In the genomic region with DNA sequence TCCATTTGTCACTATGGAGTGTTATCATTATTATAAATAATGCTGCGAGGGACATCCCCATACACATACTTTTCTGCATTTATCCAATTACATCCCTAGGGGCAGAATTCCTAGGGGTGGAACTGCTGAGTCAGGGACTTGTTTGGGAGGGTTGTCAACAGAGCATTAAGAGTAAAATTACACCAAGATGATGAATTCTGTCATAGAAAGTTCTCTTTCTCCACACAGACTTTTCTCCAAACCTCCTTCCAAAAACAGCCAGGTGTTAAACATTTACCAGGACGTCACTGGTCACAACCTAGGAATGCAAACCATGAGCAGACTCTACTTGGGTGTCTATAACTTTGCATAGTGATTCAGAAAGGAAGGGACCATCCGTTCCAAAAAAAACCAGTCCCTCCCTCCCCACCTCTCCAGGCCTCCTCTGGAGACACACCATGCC, we compare ENCODE assay signal across 10 cellular contexts. TPM values are rescaled to one million over a fixed set of nuclear protein-coding genes. Genes with fewer than 3 reads are reported as not detected.
DNase-seq lines count a peak whose midpoint lies in the region; FAIRE-seq and TF ChIP-seq lines count a peak whose summit lies in the region.
"Had no signal": no experiment of that assay in that cellular context is flagged by ENCODE, and none has a peak within 500 bp of the region (broad histone marks: within the 10 kb centered on the region; RNA-seq: fewer than 3 reads in every experiment).

No MANE protein-coding gene starts in this region.

- no peak overlapping the region for H2AFZ ChIP-seq in keratinocyte (ENCODE audit: control insufficient read depth, low read length)

- no peaks in the 10 kb centered on the region for H3K9me1 ChIP-seq in keratinocyte (ENCODE audit: control insufficient read depth, extremely low read depth, insufficient read depth, low read length)

- H3K27me3 ChIP-seq in keratinocyte (ENCODE audit: control insufficient read depth, extremely low read depth, insufficient read depth, low read length): peaks cover 38% of the 10 kb centered on the region

- no peaks in the 10 kb centered on the region for H3K79me2 ChIP-seq in keratinocyte (ENCODE audit: control insufficient read depth, insufficient read depth, low read length)

- no peaks in the 10 kb centered on the region for H3K4me1 ChIP-seq in keratinocyte (ENCODE audit: control insufficient read depth, extremely low read depth, insufficient read depth, low read length)

- H3K27ac ChIP-seq in VCaP (no peak overlapping the region), keratinocyte (ENCODE audit: control insufficient read depth, insufficient read depth, low read length) (no peak overlapping the region)

- no peak for FAIRE-seq in keratinocyte (lab: Jason Lieb, UNC)
- FAIRE-seq: small intestine had no signal

- H3K4me3 ChIP-seq in keratinocyte (ENCODE audit: control insufficient read depth in 2 of 3, extremely low read depth in 1 of 3, insufficient read depth in 2 of 3, low read depth in 1 of 3, low read length in 3 of 3): no peak overlapping the region

- no peak overlapping the region for H3K9ac ChIP-seq in keratinocyte (ENCODE audit: control insufficient read depth, extremely low read depth, insufficient read depth, low read length)

- H3K4me2 ChIP-seq in keratinocyte (ENCODE audit: control insufficient read depth, extremely low read depth, insufficient read depth, low read depth, low read length): no peak overlapping the region

- TF ChIP-seq CTCF in VCaP (conservative IDR thresholded peaks at IDR 0.05) (0 out of 2 replicates have a peak, but pooled peaks have one; percentile 7), keratinocyte (optimal IDR thresholded peaks at IDR 0.05 in 1 of 3, IDR thresholded peaks at IDR 0.05 in 1 of 3, conservative IDR thresholded peaks at IDR 0.05 in 1 of 3; ENCODE audit: extremely low read depth in 1 of 3, insufficient read depth in 2 of 3, low read length in 3 of 3) (peak in 2 of 3 experiments; percentile 14 to 17)

- peak; percentile 31 for DNase-seq in AG08396 (ENCODE audit: low spot score)
- peak; percentile 22 for DNase-seq in EH (ENCODE audit: low read depth)
- DNase-seq in keratinocyte (ENCODE audit: low read depth, low spot score): no peak
- no peak for DNase-seq in NCI-H524 treated with DMSO at 0.1 percent for 48 hours (lab: John Stamatoyannopoulos, UW)
- DNase-seq in NCI-H526 treated with DMSO at 0.1 percent for 48 hours (lab: John Stamatoyannopoulos, UW): no peak
- DNase-seq in NCI-H2081 (lab: John Stamatoyannopoulos, UW): no peak
- no peak for DNase-seq in NOMO-1 (lab: John Stamatoyannopoulos, UW; ENCODE audit: unreplicated experiment in 2 of 2)
- DNase-seq: activated CD4-positive, alpha-beta T cell treated with anti-CD3 and anti-CD28 coated beads, Interleukin-2, amount 50 U/mL, for 1 hour; small intestine had no signal

- H3K9me3 ChIP-seq in keratinocyte (ENCODE audit: control insufficient read depth, low read depth, low read length): no peaks in the 10 kb centered on the region

- dilution Hi-C loops in keratinocyte (cut with MboI; ENCODE audit: extremely low pct_ligation_motif_present, low sequenced_read_pairs): no loop called here

- H3K36me3 ChIP-seq in keratinocyte (ENCODE audit: control insufficient read depth in 2 of 2, extremely low read depth in 1 of 2, insufficient read depth in 2 of 2, low read length in 2 of 2): no peaks in the 10 kb centered on the region

- peaks cover 2% of the 10 kb centered on the region for H4K20me1 ChIP-seq in keratinocyte (ENCODE audit: control insufficient read depth, extremely low read depth, insufficient read depth, low read length)

RNA-seq across cellular contexts. Expression of gene RASSF2, which starts 6.2 kb away (rescaled TPM):
- 0.01 to 0.04 TPM (median 0.02 TPM) in 3 replicates for polyA plus RNA-seq in keratinocyte
- not detected for polyA plus RNA-seq in keratinocyte (2011; ENCODE audit: low read depth)
- polyA plus RNA-seq in keratinocyte (2011; cell fraction: cytosol; rRNA removed): not detected in 2 replicates
- 0.09 TPM in 2 replicates for polyA plus RNA-seq in keratinocyte (2011; cell fraction: nucleus; rRNA removed)
- 0.04 TPM in 1 of 2 replicates, not detected in the other for polyA plus RNA-seq in keratinocyte (2012; ENCODE audit: low replicate concordance)
- not detected in 3 replicates for polyA minus RNA-seq in keratinocyte
- polyA minus RNA-seq in keratinocyte (2011; cell fraction: cytosol; rRNA and poly(A)+ RNA removed): not detected
- polyA minus RNA-seq in keratinocyte (2011; cell fraction: nucleus; rRNA and poly(A)+ RNA removed): 0.16 TPM in 1 of 2 replicates, not detected in the other

Comparison
In these comparisons a context has a peak if more than half of its experiments do, and no peak if none do; other contexts are left out.
1. DNase-seq: peak in AG08396 (single experiment) and EH (single experiment); none in keratinocyte (single experiment), NCI-H524 treated with DMSO at 0.1 percent for 48 hours (single experiment), NCI-H526 treated with DMSO at 0.1 percent for 48 hours (single experiment), NCI-H2081 (0 of 2) and NOMO-1 (0 of 2).